Comparison of ENCODE assay signal across 8 cellular contexts in the genomic region with DNA sequence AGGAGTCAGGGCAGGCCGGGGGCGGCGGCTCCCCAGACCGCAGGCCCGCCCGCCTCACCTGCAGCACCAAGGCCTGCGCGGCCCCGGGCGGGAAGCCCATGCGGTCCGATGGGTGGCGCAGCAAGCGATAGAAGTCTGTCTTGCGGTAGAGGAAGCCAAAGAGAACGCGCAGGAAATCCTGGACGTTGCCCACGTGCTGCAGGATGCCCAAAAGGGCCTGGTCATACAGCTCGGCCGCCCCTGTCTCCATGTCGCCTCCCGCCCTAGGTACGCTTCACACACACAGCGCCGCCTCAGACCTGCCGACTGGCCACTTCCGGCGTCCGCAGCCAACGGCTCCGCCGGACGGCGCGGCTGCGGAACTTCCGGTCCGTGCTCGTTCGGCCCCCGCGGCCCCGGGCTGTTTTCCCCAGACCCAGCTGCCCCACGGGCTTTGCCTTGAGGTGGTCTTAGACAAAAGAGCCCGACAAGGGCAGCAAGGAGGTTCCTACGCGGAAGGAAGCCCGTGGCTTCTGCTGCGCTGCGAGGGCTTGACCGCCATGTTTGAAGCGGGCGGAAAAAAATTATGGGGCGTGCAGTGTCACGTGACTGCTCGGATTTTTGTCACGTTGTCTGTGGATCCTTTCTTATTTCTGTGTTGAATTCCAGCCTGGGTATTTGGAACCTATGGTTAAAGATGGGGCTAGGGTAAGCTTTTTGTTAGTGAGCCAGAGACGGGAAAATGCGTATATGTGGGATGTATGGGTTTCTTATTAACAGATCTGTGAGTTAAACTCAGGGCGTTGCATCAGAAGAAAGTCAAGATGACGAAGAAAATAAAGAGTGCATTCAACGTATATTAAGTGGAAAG. TPM values are rescaled to one million over a fixed set of nuclear protein-coding genes. Genes with fewer than 3 reads are reported as not detected.
DNase-seq lines count a peak whose midpoint lies in the region; ATAC-seq and TF ChIP-seq lines count a peak whose summit lies in the region.

TSS of gene NUDCD3 (minus strand) at position 308 of the 850 bp plus-strand sequence. CDS start at position 250, 58 bp downstream.

- 0 out of 2 replicates have a peak, but pooled peaks have one; percentile 9 for TF ChIP-seq CTCF in GM12875 (IDR thresholded peaks at IDR 0.05; ENCODE audit: borderline replicate concordance, insufficient read depth, low read depth, low read length)
- peak; percentile 6 for TF ChIP-seq CTCF in progenitor cell of endocrine pancreas (IDR thresholded peaks at IDR 0.05; ENCODE audit: unreplicated experiment)

- ATAC-seq in HG02763 (IDR thresholded peaks at IDR 0.05; ENCODE audit: unreplicated experiment) = peak; percentile 92
- peak; percentile 96 to 98 for ATAC-seq in left cardiac atrium

- H3K27ac Mint-ChIP-seq in progenitor cell of endocrine pancreas = peak within 1 kb of the TSS; percentile 97

- WGBS in adipose tissue, 3 donors = 0 to 1% (median 0%) methylated on average over 62 to 63 of the region's 63 CpGs

- DNase-seq in NCI-H1417 (lab: John Stamatoyannopoulos, UW) (peak; percentile 92 to 97 (median 96)), T follicular helper cell (ENCODE audit: low read depth) (peak; percentile 74), left cardiac atrium (peak; percentile 89), progenitor cell of endocrine pancreas (ENCODE audit: low spot score, unreplicated experiment) (peak; percentile 66), ureter (ENCODE audit: low spot score) (peak; percentile 82)

- H3K4me1 Mint-ChIP-seq in progenitor cell of endocrine pancreas (ENCODE audit: low read depth) = peaks cover 30% of the 10 kb centered on the region

- H3K4me3 Mint-ChIP-seq in progenitor cell of endocrine pancreas (ENCODE audit: low read depth) = peak within 1 kb of the TSS; percentile 83

- peaks cover 3% of the 10 kb centered on the region for H3K27me3 Mint-ChIP-seq in progenitor cell of endocrine pancreas

- intact Hi-C loops in left cardiac atrium (cut with DNase I) = loop anchor here in 1 of 2 donors (10.0 kb wide), 1 partner anchor 74 kb away; no protein-coding TSS in a partner anchor

- H3K9me3 Mint-ChIP-seq in progenitor cell of endocrine pancreas (ENCODE audit: low read depth) = no peaks in the 10 kb centered on the region

- H3K36me3 Mint-ChIP-seq in progenitor cell of endocrine pancreas (ENCODE audit: insufficient read depth) = peaks cover 3% of the 10 kb centered on the region

- H3K27ac ChIP-seq in adipose tissue (ENCODE audit: low read depth, low read length) = peak within 1 kb of the TSS; percentile 95

- peak within 1 kb of the TSS; percentile 98 for H3K4me3 ChIP-seq in GM12875 (ENCODE audit: low read depth, low read length)

RNA-seq across cellular contexts. Expression of gene NUDCD3, which starts in this region (rescaled TPM):
- polyA plus RNA-seq in adipose tissue = 10 to 100 TPM; 14.6 to 26.8 (median 23.5) TPM
- 100 to 1,000 TPM in 1 of 2 donors, 10 to 100 TPM in 1; 83.7 to 104 TPM for total RNA-seq in left cardiac atrium
- total RNA-seq in progenitor cell of endocrine pancreas = 86.2 and 89.0 TPM in 2 replicates
- total RNA-seq in ureter = 131 TPM

Comparison
In these comparisons a context has a peak if more than half of its experiments do, and no peak if none do; other contexts are left out.
1. Peak in every context shown above with its lines: DNase-seq, ATAC-seq, H3K4me3 ChIP-seq and H3K27ac ChIP-seq.